8 cellular contexts compared by ENCODE assay signal in the genomic region with DNA sequence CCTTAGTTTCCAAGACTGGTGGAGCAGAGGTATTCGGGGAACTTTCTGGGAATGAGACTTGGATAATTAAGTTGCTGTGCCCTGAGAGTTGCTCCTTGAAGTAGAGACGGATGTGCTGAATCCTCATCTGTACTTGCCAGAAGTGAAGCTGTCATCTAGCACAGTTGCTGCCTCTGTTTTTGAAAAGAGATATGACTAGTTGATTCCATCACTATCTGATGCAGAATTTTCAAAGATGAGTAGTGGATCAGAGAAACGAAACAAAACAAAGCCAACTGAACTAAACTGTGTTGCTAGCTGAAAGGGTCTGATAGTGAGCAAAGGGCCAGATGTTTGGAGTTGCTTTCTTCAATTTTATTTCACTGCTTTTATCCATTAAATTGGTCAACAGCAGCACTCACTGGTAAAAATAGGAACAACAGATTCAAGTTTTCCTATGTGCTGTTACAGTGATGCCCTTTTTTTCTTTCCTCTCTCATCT. TPM values are rescaled to one million over a fixed set of nuclear protein-coding genes. Genes with fewer than 3 reads are reported as not detected.
A peak's percentile ranks its signal among the peaks of the same experiment; 100 is the strongest.
DNase-seq lines count a peak whose midpoint lies in the region; ATAC-seq, FAIRE-seq and TF ChIP-seq lines count a peak whose summit lies in the region.

No MANE protein-coding gene starts in this region.

- no peaks in the 10 kb centered on the region for H3F3A ChIP-seq in neural cell (ENCODE audit: insufficient read depth, low read length, poor library complexity, severe bottlenecking)

- ATAC-seq in GM21723 (IDR thresholded peaks at IDR 0.05; ENCODE audit: unreplicated experiment) = no peak
- ATAC-seq in GM18907 (IDR thresholded peaks at IDR 0.05; ENCODE audit: unreplicated experiment) = no peak

- no peaks in the 10 kb centered on the region for H3K36me3 ChIP-seq in neural cell (ENCODE audit: insufficient read depth, low read length)

- H3K79me2 ChIP-seq in neural cell (replicated peaks; ENCODE audit: insufficient read depth, low read length) = no peaks in the 10 kb centered on the region

- FAIRE-seq in endometrium (lab: Jason Lieb, UNC) = peak; percentile 97

- no peaks in the 10 kb centered on the region for H3K9me3 ChIP-seq in neural cell (ENCODE audit: low read length)

- no peak overlapping the region for H3K27ac ChIP-seq in C4-2B
- no peak overlapping the region for H3K27ac ChIP-seq in neural cell (ENCODE audit: low read length)

- H3K27me3 ChIP-seq in neural cell (ENCODE audit: insufficient read depth, low read depth, low read length) = no peaks in the 10 kb centered on the region

- H3K9me2 ChIP-seq in neural cell (ENCODE audit: insufficient read depth, low read length) = no peaks in the 10 kb centered on the region

- no peak overlapping the region for H2AFZ ChIP-seq in neural cell (ENCODE audit: low read depth, low read length)

- no peak overlapping the region for H3K4me3 ChIP-seq in NB4 (ENCODE audit: low read depth, low read length)
- no peak overlapping the region for H3K4me3 ChIP-seq in neural cell (ENCODE audit: low read length)

- TF ChIP-seq CTCF in C4-2B (conservative IDR thresholded peaks at IDR 0.05) (peak; percentile 45), NB4 (IDR thresholded peaks at IDR 0.05; ENCODE audit: low read depth, low read length) (no peak), neural cell (IDR thresholded peaks at IDR 0.05; ENCODE audit: poor library complexity, severe bottlenecking) (peak; percentile 54)

- H4K20me1 ChIP-seq in neural cell (ENCODE audit: insufficient read depth) = no peaks in the 10 kb centered on the region

- no peak for TF ChIP-seq EP300 in neural cell (conservative IDR thresholded peaks at IDR 0.05; ENCODE audit: poor library complexity, severe bottlenecking)

- no peak overlapping the region for H3K4me2 ChIP-seq in neural cell (ENCODE audit: low read length)

- peak; percentile 55 for TF ChIP-seq RAD21 in neural cell (conservative IDR thresholded peaks at IDR 0.05)

- H3K9ac ChIP-seq in neural cell (ENCODE audit: low read length) = no peak overlapping the region

- no peak for TF ChIP-seq POLR2A in NB4 (IDR thresholded peaks at IDR 0.05; ENCODE audit: extremely low read depth, insufficient read length)

- DNase-seq in NB4 (ENCODE audit: low read depth) (peak; percentile 8), NCI-H187 treated with DMSO at 0.1 percent for 48 hours (lab: John Stamatoyannopoulos, UW) (no peak), NCI-H128 (lab: John Stamatoyannopoulos, UW; ENCODE audit: unreplicated experiment) (no peak)

TF ChIP-seq in neural cell, 6 proteins besides CTCF, POLR2A, EP300 and RAD21:
- TF ChIP-seq TAF1 (IDR thresholded peaks at IDR 0.05; ENCODE audit: low read depth) = no peak
- TF ChIP-seq POLR2AphosphoS5 (IDR thresholded peaks at IDR 0.05) = no peak
- peak; percentile 28 for TF ChIP-seq SMC3 (conservative IDR thresholded peaks at IDR 0.05; ENCODE audit: poor library complexity)
- TF ChIP-seq, protein P1, sequence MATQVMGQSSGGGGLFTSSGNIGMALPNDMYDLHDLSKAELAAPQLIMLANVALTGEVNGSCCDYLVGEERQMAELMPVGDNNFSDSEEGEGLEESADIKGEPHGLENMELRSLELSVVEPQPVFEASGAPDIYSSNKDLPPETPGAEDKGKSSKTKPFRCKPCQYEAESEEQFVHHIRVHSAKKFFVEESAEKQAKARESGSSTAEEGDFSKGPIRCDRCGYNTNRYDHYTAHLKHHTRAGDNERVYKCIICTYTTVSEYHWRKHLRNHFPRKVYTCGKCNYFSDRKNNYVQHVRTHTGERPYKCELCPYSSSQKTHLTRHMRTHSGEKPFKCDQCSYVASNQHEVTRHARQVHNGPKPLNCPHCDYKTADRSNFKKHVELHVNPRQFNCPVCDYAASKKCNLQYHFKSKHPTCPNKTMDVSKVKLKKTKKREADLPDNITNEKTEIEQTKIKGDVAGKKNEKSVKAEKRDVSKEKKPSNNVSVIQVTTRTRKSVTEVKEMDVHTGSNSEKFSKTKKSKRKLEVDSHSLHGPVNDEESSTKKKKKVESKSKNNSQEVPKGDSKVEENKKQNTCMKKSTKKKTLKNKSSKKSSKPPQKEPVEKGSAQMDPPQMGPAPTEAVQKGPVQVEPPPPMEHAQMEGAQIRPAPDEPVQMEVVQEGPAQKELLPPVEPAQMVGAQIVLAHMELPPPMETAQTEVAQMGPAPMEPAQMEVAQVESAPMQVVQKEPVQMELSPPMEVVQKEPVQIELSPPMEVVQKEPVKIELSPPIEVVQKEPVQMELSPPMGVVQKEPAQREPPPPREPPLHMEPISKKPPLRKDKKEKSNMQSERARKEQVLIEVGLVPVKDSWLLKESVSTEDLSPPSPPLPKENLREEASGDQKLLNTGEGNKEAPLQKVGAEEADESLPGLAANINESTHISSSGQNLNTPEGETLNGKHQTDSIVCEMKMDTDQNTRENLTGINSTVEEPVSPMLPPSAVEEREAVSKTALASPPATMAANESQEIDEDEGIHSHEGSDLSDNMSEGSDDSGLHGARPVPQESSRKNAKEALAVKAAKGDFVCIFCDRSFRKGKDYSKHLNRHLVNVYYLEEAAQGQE (IDR thresholded peaks at IDR 0.05; ENCODE audit: borderline replicate concordance) = no peak

RNA-seq across cellular contexts. Expression of a gene that starts 52.7 kb away (rescaled TPM):
- not detected in 2 replicates for polyA plus RNA-seq in neural cell
- polyA minus RNA-seq in neural cell = not detected in 2 replicates
